Comparison of ENCODE assay signal across 11 cellular contexts in the genomic region with DNA sequence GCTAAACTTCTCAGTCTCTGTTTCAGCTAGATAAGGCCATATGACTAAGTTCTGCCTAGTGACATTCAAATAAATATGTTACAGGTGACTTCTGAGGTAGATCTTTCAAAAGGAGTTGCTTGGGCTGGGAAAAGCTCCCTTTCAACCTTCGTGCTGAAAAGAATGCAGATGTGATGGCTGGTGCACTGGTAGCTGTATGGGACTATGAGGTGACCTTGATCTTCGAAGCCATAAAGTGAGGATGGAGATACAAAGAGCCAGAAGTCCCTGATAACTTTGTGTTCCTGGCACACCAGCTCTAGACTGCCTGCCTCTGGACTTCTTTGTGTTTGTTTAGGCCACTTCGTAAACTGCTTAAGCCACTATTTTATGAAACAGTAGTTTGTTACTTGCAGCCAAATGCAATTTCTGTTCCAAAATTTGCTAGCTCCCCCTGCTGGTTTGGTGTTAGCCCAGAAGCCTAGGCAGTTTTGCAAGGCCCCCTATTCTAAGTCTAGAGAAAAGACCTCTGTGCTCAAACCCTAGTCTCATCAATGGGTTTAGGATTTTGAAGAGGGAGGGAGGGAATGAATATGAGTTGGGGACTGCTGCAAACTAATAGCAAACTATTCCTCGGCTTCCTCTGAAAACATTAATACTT. TPM values are rescaled to one million over a fixed set of nuclear protein-coding genes. Genes with fewer than 3 reads are reported as not detected.
DNase-seq lines count a peak whose midpoint lies in the region; ATAC-seq and TF ChIP-seq lines count a peak whose summit lies in the region.
"Had no signal": no experiment of that assay in that cellular context is flagged by ENCODE, and none has a peak within 500 bp of the region (broad histone marks: within the 10 kb centered on the region; RNA-seq: fewer than 3 reads in every experiment).

No MANE protein-coding gene starts in this region.

- H4K20me1 ChIP-seq in KMS-11 (ENCODE audit: insufficient read depth) = no peaks in the 10 kb centered on the region
- no peaks in the 10 kb centered on the region for H4K20me1 ChIP-seq in neural progenitor cell (ENCODE audit: low read depth)
- no peaks in the 10 kb centered on the region for H4K20me1 ChIP-seq in hepatocyte (ENCODE audit: insufficient read depth, poor library complexity, severe bottlenecking)

- H3F3A ChIP-seq in neural progenitor cell (ENCODE audit: low read depth) = no peaks in the 10 kb centered on the region

- no peaks in the 10 kb centered on the region for H3K4me1 Mint-ChIP-seq in activated CD4-positive, alpha-beta T cell treated with anti-CD3 and anti-CD28 coated beads for 36 hours
- H3K4me1 Mint-ChIP-seq in activated CD4-positive, alpha-beta T cell treated with anti-CD3 and anti-CD28 coated beads, Interleukin-2, amount 10 ng/mL, durations not matched to agents 7 days and 5 days = no peaks in the 10 kb centered on the region
- no peaks in the 10 kb centered on the region for H3K4me1 Mint-ChIP-seq in neural progenitor cell
- H3K4me1 Mint-ChIP-seq: activated naive CD4-positive, alpha-beta T cell treated with anti-CD3 and anti-CD28 coated beads, Interleukin-2, amount 50 U/mL, for 24 hours had no signal

- H3K9me2 ChIP-seq in hepatocyte (replicated peaks; ENCODE audit: insufficient read depth) = no peaks in the 10 kb centered on the region

- no peak for ATAC-seq in activated CD4-positive, alpha-beta T cell treated with anti-CD3 and anti-CD28 coated beads for 36 hours

- no peak overlapping the region for H3K9ac ChIP-seq in KMS-11
- H3K9ac ChIP-seq in neural progenitor cell = no peak overlapping the region

- POLR2A ChIA-PET in activated CD4-positive, alpha-beta T cell treated with anti-CD3 and anti-CD28 coated beads for 36 hours (lab: Charles Lee) = no interaction called here
- POLR2A ChIA-PET in activated CD4-positive, alpha-beta T cell treated with anti-CD3 and anti-CD28 coated beads, Interleukin-2, amount 10 ng/mL, durations not matched to agents 7 days and 5 days (lab: Charles Lee) = no interaction called here

- H3K36me3 Mint-ChIP-seq in activated CD4-positive, alpha-beta T cell treated with anti-CD3 and anti-CD28 coated beads for 36 hours (ENCODE audit: low read depth) = no peaks in the 10 kb centered on the region
- H3K36me3 Mint-ChIP-seq in activated CD4-positive, alpha-beta T cell treated with anti-CD3 and anti-CD28 coated beads, Interleukin-2, amount 10 ng/mL, durations not matched to agents 7 days and 5 days (ENCODE audit: low read depth) = no peaks in the 10 kb centered on the region
- H3K36me3 Mint-ChIP-seq in neural progenitor cell = peaks cover 2% of the 10 kb centered on the region
- H3K36me3 Mint-ChIP-seq: activated CD4-positive, alpha-beta memory T cell treated with anti-CD3 and anti-CD28 coated beads for 36 hours; activated naive CD4-positive, alpha-beta T cell treated with anti-CD3 and anti-CD28 coated beads, Interleukin-2, amount 50 U/mL, for 24 hours; mesothelial cell of epicardium had no signal

- H2AFZ ChIP-seq in KMS-11 (ENCODE audit: low read depth) (no peak overlapping the region), neural progenitor cell (replicated peaks) (no peak overlapping the region), hepatocyte (no peak overlapping the region)

- in situ Hi-C loops in astrocyte of the spinal cord (cut with HindIII; ENCODE audit: low sequenced_read_pairs) = no loop called here

- WGBS in suprapubic skin = 86% methylated on average over 4 of the region's 4 CpGs
- 90% methylated on average over 4 of the region's 4 CpGs for WGBS in hepatocyte (ENCODE audit: low lambda C conversion rate, missing lambda C conversion rate)

- H3K79me2 ChIP-seq in KMS-11 (ENCODE audit: insufficient read depth, low read depth) = no peaks in the 10 kb centered on the region
- H3K79me2 ChIP-seq in neural progenitor cell (ENCODE audit: low read depth) = no peaks in the 10 kb centered on the region
- no peaks in the 10 kb centered on the region for H3K79me2 ChIP-seq in hepatocyte

- H3K36me3 ChIP-seq in KMS-11 (ENCODE audit: insufficient read depth) = no peaks in the 10 kb centered on the region
- H3K36me3 ChIP-seq in neural progenitor cell = no peaks in the 10 kb centered on the region
- no peaks in the 10 kb centered on the region for H3K36me3 ChIP-seq in suprapubic skin
- H3K36me3 ChIP-seq in hepatocyte (replicated peaks; ENCODE audit: insufficient read depth, low read depth) = no peaks in the 10 kb centered on the region

- H3K4me3 ChIP-seq in KMS-11 (IDR thresholded peaks at IDR 0.05; ENCODE audit: insufficient read depth, low read depth, low read length) = no peak overlapping the region
- H3K4me3 ChIP-seq in astrocyte of the spinal cord (ENCODE audit: low read depth, low read length) = no peak overlapping the region
- no peak overlapping the region for H3K4me3 ChIP-seq in neural progenitor cell
- no peak overlapping the region for H3K4me3 ChIP-seq in suprapubic skin
- no peak overlapping the region for H3K4me3 ChIP-seq in hepatocyte

- TF ChIP-seq CTCF in KMS-11 (conservative IDR thresholded peaks at IDR 0.05; ENCODE audit: low read depth, low read length) (peak; percentile 55), astrocyte of the spinal cord (IDR thresholded peaks at IDR 0.05; ENCODE audit: low read depth, low read length) (peak; percentile 34), neural progenitor cell (IDR thresholded peaks at IDR 0.05) (peak; percentile 30), suprapubic skin (IDR thresholded peaks at IDR 0.05) (no peak), hepatocyte (IDR thresholded peaks at IDR 0.05; ENCODE audit: poor library complexity) (no peak)

- H3K27ac ChIP-seq in KMS-11 = no peak overlapping the region
- no peak overlapping the region for H3K27ac ChIP-seq in neural progenitor cell
- no peak overlapping the region for H3K27ac ChIP-seq in suprapubic skin
- no peak overlapping the region for H3K27ac ChIP-seq in hepatocyte

- no peaks in the 10 kb centered on the region for H3K27me3 ChIP-seq in KMS-11 (ENCODE audit: insufficient read depth, low read depth)
- no peaks in the 10 kb centered on the region for H3K27me3 ChIP-seq in neural progenitor cell
- no peaks in the 10 kb centered on the region for H3K27me3 ChIP-seq in suprapubic skin
- H3K27me3 ChIP-seq in hepatocyte = peaks cover 7% of the 10 kb centered on the region

- H3K27ac Mint-ChIP-seq in activated CD4-positive, alpha-beta T cell treated with anti-CD3 and anti-CD28 coated beads for 36 hours = no peak overlapping the region
- H3K27ac Mint-ChIP-seq in activated CD4-positive, alpha-beta T cell treated with anti-CD3 and anti-CD28 coated beads, Interleukin-2, amount 10 ng/mL, durations not matched to agents 7 days and 5 days = no peak overlapping the region
- no peak overlapping the region for H3K27ac Mint-ChIP-seq in neural progenitor cell
- H3K27ac Mint-ChIP-seq: activated CD4-positive, alpha-beta memory T cell treated with anti-CD3 and anti-CD28 coated beads for 36 hours; activated naive CD4-positive, alpha-beta T cell treated with anti-CD3 and anti-CD28 coated beads, Interleukin-2, amount 50 U/mL, for 24 hours; mesothelial cell of epicardium had no signal

- H3K4me1 ChIP-seq in KMS-11 (ENCODE audit: low read depth, poor library complexity, severe bottlenecking) (no peaks in the 10 kb centered on the region), neural progenitor cell (no peaks in the 10 kb centered on the region), suprapubic skin (no peaks in the 10 kb centered on the region), hepatocyte (ENCODE audit: insufficient read depth) (no peaks in the 10 kb centered on the region)

- TF ChIP-seq EP300 in suprapubic skin (IDR thresholded peaks at IDR 0.05) = no peak

- peaks cover 2% of the 10 kb centered on the region for H3K9me3 Mint-ChIP-seq in activated CD4-positive, alpha-beta T cell treated with anti-CD3 and anti-CD28 coated beads for 36 hours (ENCODE audit: low read depth)
- no peaks in the 10 kb centered on the region for H3K9me3 Mint-ChIP-seq in activated CD4-positive, alpha-beta T cell treated with anti-CD3 and anti-CD28 coated beads, Interleukin-2, amount 10 ng/mL, durations not matched to agents 7 days and 5 days
- H3K9me3 Mint-ChIP-seq in neural progenitor cell = peaks cover 3% of the 10 kb centered on the region
- H3K9me3 Mint-ChIP-seq: activated CD4-positive, alpha-beta memory T cell treated with anti-CD3 and anti-CD28 coated beads for 36 hours; activated naive CD4-positive, alpha-beta T cell treated with anti-CD3 and anti-CD28 coated beads, Interleukin-2, amount 50 U/mL, for 24 hours had no signal

- intact Hi-C loops in activated CD4-positive, alpha-beta T cell treated with anti-CD3 and anti-CD28 coated beads for 36 hours (cut with DNase I, micrococcal nuclease) = no loop called here

- no peak for TF ChIP-seq POLR2A in suprapubic skin (IDR thresholded peaks at IDR 0.05)

- H3K4me2 ChIP-seq in KMS-11 (no peak overlapping the region), neural progenitor cell (no peak overlapping the region), hepatocyte (no peak overlapping the region)

- CTCF ChIA-PET in activated CD4-positive, alpha-beta T cell treated with anti-CD3 and anti-CD28 coated beads for 36 hours (lab: Charles Lee) = interaction anchor here (0.6 to 1.4 kb wide), 3 partner anchors 10 to 718 kb away, joined by 3 to 6 read pairs (median 3); a partner anchor contains a TSS
- CTCF ChIA-PET in activated CD4-positive, alpha-beta T cell treated with anti-CD3 and anti-CD28 coated beads, Interleukin-2, amount 10 ng/mL, durations not matched to agents 7 days and 5 days (lab: Charles Lee) = no interaction called here

- no peak overlapping the region for H3K4me3 Mint-ChIP-seq in activated CD4-positive, alpha-beta T cell treated with anti-CD3 and anti-CD28 coated beads for 36 hours
- H3K4me3 Mint-ChIP-seq in activated CD4-positive, alpha-beta T cell treated with anti-CD3 and anti-CD28 coated beads, Interleukin-2, amount 10 ng/mL, durations not matched to agents 7 days and 5 days = no peak overlapping the region
- no peak overlapping the region for H3K4me3 Mint-ChIP-seq in neural progenitor cell
- H3K4me3 Mint-ChIP-seq: activated CD4-positive, alpha-beta memory T cell treated with anti-CD3 and anti-CD28 coated beads for 36 hours; activated naive CD4-positive, alpha-beta T cell treated with anti-CD3 and anti-CD28 coated beads, Interleukin-2, amount 50 U/mL, for 24 hours; mesothelial cell of epicardium had no signal

- peaks cover 6% of the 10 kb centered on the region for H3K27me3 Mint-ChIP-seq in activated CD4-positive, alpha-beta T cell treated with anti-CD3 and anti-CD28 coated beads for 36 hours
- H3K27me3 Mint-ChIP-seq in activated CD4-positive, alpha-beta T cell treated with anti-CD3 and anti-CD28 coated beads, Interleukin-2, amount 10 ng/mL, durations not matched to agents 7 days and 5 days = peaks cover 3% of the 10 kb centered on the region
- H3K27me3 Mint-ChIP-seq in neural progenitor cell (ENCODE audit: insufficient read depth, low read depth) = peaks cover 13% of the 10 kb centered on the region

- H3K9me3 ChIP-seq in neural progenitor cell (ENCODE audit: low read depth) (no peaks in the 10 kb centered on the region), suprapubic skin (no peaks in the 10 kb centered on the region), hepatocyte (ENCODE audit: low read depth) (no peaks in the 10 kb centered on the region)

- DNase-seq in activated CD4-positive, alpha-beta T cell treated with anti-CD3 and anti-CD28 coated beads for 36 hours = peak; percentile 6
- no peak for DNase-seq in activated CD4-positive, alpha-beta T cell treated with anti-CD3 and anti-CD28 coated beads, Interleukin-2, amount 10 ng/mL, durations not matched to agents 7 days and 5 days
- DNase-seq in astrocyte of the spinal cord (ENCODE audit: low read depth, low spot score) (no peak), neural progenitor cell (ENCODE audit: low spot score) (no peak), cerebellar cortex (ENCODE audit: low spot score) (no peak), suprapubic skin (ENCODE audit: low spot score in 2 of 2) (no peak), hepatocyte (ENCODE audit: low spot score) (no peak)
- DNase-seq: activated CD4-positive, alpha-beta memory T cell treated with anti-CD3 and anti-CD28 coated beads for 36 hours had no signal

RNA-seq across cellular contexts. Expression of a gene that starts 23.3 kb away (rescaled TPM):
- 10 to 100 TPM; 11.5 to 13.9 TPM for total RNA-seq in activated CD4-positive, alpha-beta T cell treated with anti-CD3 and anti-CD28 coated beads for 36 hours
- total RNA-seq in activated CD4-positive, alpha-beta T cell treated with anti-CD3 and anti-CD28 coated beads, Interleukin-2, amount 10 ng/mL, durations not matched to agents 7 days and 5 days = 10 to 100 TPM in 1 of 2 experiments, 1 to 10 TPM in 1; 9.4 to 12.3 TPM
- total RNA-seq in neural progenitor cell (ENCODE audit: low replicate concordance) = 7.7 and 11.4 TPM in 2 replicates
- total RNA-seq in suprapubic skin = 1 to 10 TPM; 4.3 to 6.0 (median 5.2) TPM
- total RNA-seq in hepatocyte = 10.4 and 14.5 TPM in 2 replicates
- polyA plus RNA-seq in hepatocyte = 11.3 and 19.3 TPM in 2 replicates

Comparison
In these comparisons a context has a peak if more than half of its experiments do, and no peak if none do; other contexts are left out.
1. CTCF ChIP-seq: peak in KMS-11 (single experiment), astrocyte of the spinal cord (single experiment) and neural progenitor cell (single experiment); none in suprapubic skin (0 of 2) and hepatocyte (single experiment).